Comparison of ENCODE assay signal across 8 cellular contexts in the genomic region with DNA sequence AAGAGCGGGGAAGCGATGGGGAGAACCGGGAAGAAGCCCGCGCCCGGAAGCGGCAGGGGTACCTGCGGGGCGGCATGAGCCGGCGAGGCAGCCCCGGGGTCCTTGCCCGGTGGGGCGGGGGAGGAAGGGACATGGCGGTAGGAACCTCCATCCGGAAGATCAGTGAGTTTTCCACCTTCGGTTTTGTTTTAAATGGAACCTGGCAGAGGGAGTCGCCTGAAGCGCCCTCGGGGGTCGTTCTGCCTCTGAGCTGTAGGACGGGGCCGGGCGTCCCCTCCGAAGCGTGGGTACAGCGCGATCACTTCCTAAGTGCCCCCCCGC. TPM values are rescaled to one million over a fixed set of nuclear protein-coding genes. Genes with fewer than 3 reads are reported as not detected.
DNase-seq lines count a peak whose midpoint lies in the region; ATAC-seq, FAIRE-seq and TF ChIP-seq lines count a peak whose summit lies in the region.

No MANE protein-coding gene starts in this region.

- H3K27ac ChIP-seq in GM23338 (ENCODE audit: low read depth) (no peak overlapping the region), RWPE2 (ENCODE audit: poor library complexity, severe bottlenecking) (peak overlapping the region; percentile 64), esophagus squamous epithelium (peak overlapping the region; percentile 83 to 89 (median 86)), psoas muscle (no peak overlapping the region)

- H3K4me1 ChIP-seq in GM23338 (ENCODE audit: insufficient read depth) = peaks cover 22% of the 10 kb centered on the region
- peaks cover 31% of the 10 kb centered on the region for H3K4me1 ChIP-seq in RWPE2 (ENCODE audit: insufficient read depth, poor library complexity, severe bottlenecking)
- peaks cover 13 to 52% (median 14%) of the 10 kb centered on the region in 3 donors for H3K4me1 ChIP-seq in esophagus squamous epithelium
- H3K4me1 ChIP-seq in psoas muscle = no peaks in the 10 kb centered on the region

- H3K36me3 ChIP-seq in GM23338 (ENCODE audit: insufficient read depth) (peaks cover 4% of the 10 kb centered on the region; the same call in 1 of the 2 replicates), RWPE2 (ENCODE audit: low read depth) (peaks cover 37% of the 10 kb centered on the region), esophagus squamous epithelium (peaks cover 0 to 16% (median 0%) of the 10 kb centered on the region in 3 donors), psoas muscle (ENCODE audit: insufficient read depth in 1 of 2, low read depth in 1 of 2) (no peaks in the 10 kb centered on the region)

- no peaks in the 10 kb centered on the region for H3K9me2 ChIP-seq in GM23338 (ENCODE audit: insufficient read depth)

- no peak for FAIRE-seq in H54 (lab: Jason Lieb, UNC)

- H3K4me2 ChIP-seq in GM23338 = peak overlapping the region; percentile 91

- H3K36me3 Mint-ChIP-seq in GM23338 (ENCODE audit: low read depth) = peaks cover 36% of the 10 kb centered on the region

- peak overlapping the region; percentile 43; the same call in 1 of the 2 replicates for H2AFZ ChIP-seq in GM23338

- H3K27me3 ChIP-seq in GM23338 (ENCODE audit: insufficient read depth) = peaks cover 23% of the 10 kb centered on the region
- H3K27me3 ChIP-seq in RWPE2 (ENCODE audit: insufficient read depth, poor library complexity, severe bottlenecking) = no peaks in the 10 kb centered on the region
- peaks cover 0 to 17% (median 0%) of the 10 kb centered on the region in 4 donors for H3K27me3 ChIP-seq in esophagus squamous epithelium
- H3K27me3 ChIP-seq in psoas muscle (ENCODE audit: insufficient read depth in 3 of 3, low read length in 2 of 3) = peaks cover 0 to 70% (median 15%) of the 10 kb centered on the region in 3 donors

- 0 to 2% methylated on average over 3 to 20 of the region's 29 CpGs for WGBS in esophagus squamous epithelium, 2 donors
- 1% methylated on average over 18 to 29 of the region's 29 CpGs for WGBS in psoas muscle, 3 donors

- no peaks in the 10 kb centered on the region for H3K9me3 Mint-ChIP-seq in GM23338

- peak; percentile 7 for ATAC-seq in GM23338
- ATAC-seq in RWPE2 (ENCODE audit: low read depth) = peak; percentile 5; the same call in 1 of the 3 replicates
- ATAC-seq in psoas muscle = peak in 1 of 4 donors; percentile 4

- peaks cover 33% of the 10 kb centered on the region for H3K27me3 Mint-ChIP-seq in GM23338 (ENCODE audit: insufficient read depth, low read depth, poor library complexity)

- H3F3A ChIP-seq in GM23338 (replicated peaks; ENCODE audit: low read depth) = no peaks in the 10 kb centered on the region

- peaks cover 30% of the 10 kb centered on the region for H3K4me1 Mint-ChIP-seq in GM23338

- peaks cover 39% of the 10 kb centered on the region for H3K79me2 ChIP-seq in GM23338 (replicated peaks; ENCODE audit: insufficient read depth)

- peaks cover 15% of the 10 kb centered on the region for H4K20me1 ChIP-seq in GM23338 (replicated peaks; ENCODE audit: insufficient read depth)

- H3K4me3 Mint-ChIP-seq in GM23338 = peak overlapping the region; percentile 83

- intact Hi-C loops in esophagus squamous epithelium (cut with DNase I) = no loop called here
- intact Hi-C loops in psoas muscle (cut with DNase I) = no loop called here

- DNase-seq in GM12865 (ENCODE audit: low read depth) = no peak
- DNase-seq in GM23338 (ENCODE audit: low spot score) = peak; percentile 47
- no peak for DNase-seq in RWPE2 (ENCODE audit: low spot score)
- no peak for DNase-seq in esophagus squamous epithelium (lab: John Stamatoyannopoulos, UW)
- no peak for DNase-seq in psoas muscle
- DNase-seq in H54 (ENCODE audit: insufficient read length, low spot score) = no peak
- no peak for DNase-seq in EL
- no peak for DNase-seq in NCI-H128 (lab: John Stamatoyannopoulos, UW; ENCODE audit: unreplicated experiment)

- TF ChIP-seq POLR2A in esophagus squamous epithelium (IDR thresholded peaks at IDR 0.05) (no peak), H54 (IDR thresholded peaks at IDR 0.05; ENCODE audit: low read depth, low read length) (no peak)

- no peak overlapping the region for H3K27ac Mint-ChIP-seq in GM23338

- H3K4me3 ChIP-seq in GM12865 (ENCODE audit: low read depth, low read length) = peak overlapping the region; percentile 95
- H3K4me3 ChIP-seq in GM23338 = peak overlapping the region; percentile 94
- H3K4me3 ChIP-seq in RWPE2 (ENCODE audit: severe bottlenecking) = peak overlapping the region; percentile 93
- H3K4me3 ChIP-seq in esophagus squamous epithelium = peak overlapping the region; percentile 57 to 94 (median 80)
- peak overlapping the region; percentile 72 for H3K4me3 ChIP-seq in psoas muscle

- no peaks in the 10 kb centered on the region for H3K9me3 ChIP-seq in RWPE2 (ENCODE audit: severe bottlenecking)
- no peaks in the 10 kb centered on the region for H3K9me3 ChIP-seq in esophagus squamous epithelium
- H3K9me3 ChIP-seq in psoas muscle = no peaks in the 10 kb centered on the region

- TF ChIP-seq CTCF in GM12865 (IDR thresholded peaks at IDR 0.05; ENCODE audit: insufficient read depth, low read depth, low read length, missing control alignments) = no peak
- TF ChIP-seq CTCF in GM23338 (conservative IDR thresholded peaks at IDR 0.05; ENCODE audit: low read depth in 2 of 2) = no peak
- TF ChIP-seq CTCF in RWPE2 (IDR thresholded peaks at IDR 0.05; ENCODE audit: poor library complexity, severe bottlenecking) = no peak
- no peak for TF ChIP-seq CTCF in esophagus squamous epithelium (IDR thresholded peaks at IDR 0.05)
- TF ChIP-seq CTCF in psoas muscle (IDR thresholded peaks at IDR 0.05) = no peak

TF ChIP-seq in GM23338, 12 proteins besides CTCF, POLR2A, EP300 and RAD21 (continues in another document):
- no peak for TF ChIP-seq CREB1 (CRISPR knock-in tag; IDR thresholded peaks at IDR 0.05; ENCODE audit: low read depth)
- TF ChIP-seq ZNF114 (CRISPR knock-in tag; IDR thresholded peaks at IDR 0.05) = no peak
- no peak for TF ChIP-seq REST (IDR thresholded peaks at IDR 0.05; ENCODE audit: unreplicated experiment)

RNA-seq across cellular contexts. Expression of gene PFKP, which starts 0.5 kb away (rescaled TPM):
- total RNA-seq in GM23338 (2014; rRNA removed; shearing (Covaris generic)) = 117 and 120 TPM in 2 replicates
- 55.3 and 56.3 TPM in 2 replicates for polyA plus RNA-seq in GM23338 (2016; fragmentation: Nextera tagmentation; extraction: Ambion mirVana)
- total RNA-seq in esophagus squamous epithelium = 10 to 100 TPM; 69.7 to 94.0 (median 86.4) TPM
- total RNA-seq in psoas muscle = 100 to 1,000 TPM in 1 of 4 donors, 10 to 100 TPM in 3; 12.4 to 104 (median 56.4) TPM
- 10 to 100 TPM; 12.2 to 87.6 (median 33.1) TPM for polyA plus RNA-seq in psoas muscle

Comparison
In these comparisons a context has a peak if more than half of its experiments do, and no peak if none do; other contexts are left out.
1. H3K27ac ChIP-seq: peak in RWPE2 (single experiment) and esophagus squamous epithelium (4 of 4); none in GM23338 (single experiment) and psoas muscle (single experiment).
2. Peak in every context shown above with its lines, with median percentiles within 50 percentile points of each other: H3K4me3 ChIP-seq.